Comparison of ENCODE assay signal across 21 cellular contexts in the genomic region with DNA sequence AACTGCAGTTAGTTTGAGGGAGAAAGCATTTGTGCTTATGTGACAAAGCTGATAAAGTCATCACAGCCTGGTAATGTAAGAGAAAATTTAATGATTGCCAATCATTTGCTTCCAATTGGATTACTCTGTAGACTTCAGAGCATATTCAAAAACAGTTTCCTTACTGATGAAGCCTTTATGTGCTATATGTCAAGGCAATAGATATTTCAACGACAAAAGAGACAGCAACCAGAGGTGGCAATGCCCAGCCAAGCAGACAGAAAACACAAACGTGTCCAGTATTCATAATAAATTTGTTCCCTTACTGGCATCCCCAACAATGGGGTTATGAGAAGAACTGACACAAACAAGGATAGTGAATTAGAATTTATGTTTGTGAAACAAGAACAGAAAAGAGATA.
DNase-seq lines count a peak whose midpoint lies in the region; ATAC-seq, FAIRE-seq and TF ChIP-seq lines count a peak whose summit lies in the region.
"Had no signal": no experiment of that assay in that cellular context is flagged by ENCODE, and none has a peak within 500 bp of the region (broad histone marks: within the 10 kb centered on the region; RNA-seq: fewer than 3 reads in every experiment).

No MANE protein-coding gene starts in this region.

- H4K5ac ChIP-seq in IMR-90 (ENCODE audit: low read depth, low read length), result no peak overlapping the region

- H3K4ac ChIP-seq in IMR-90 (ENCODE audit: low read depth, low read length), result no peak overlapping the region

- H3K56ac ChIP-seq in IMR-90 (ENCODE audit: extremely low read depth, insufficient read depth, low read length), result no peak overlapping the region

- 0 out of 2 replicates have a peak overlapping the region, but pooled peaks have one; percentile 35 for H2BK20ac ChIP-seq in IMR-90 (ENCODE audit: low read depth, low read length)

- H2AK5ac ChIP-seq in IMR-90 (ENCODE audit: low read depth, low read length), result no peak overlapping the region; the same call in 1 of the 2 replicates

- no peaks in the 10 kb centered on the region for H3K4me1 Mint-ChIP-seq in activated CD8-positive, alpha-beta T cell treated with anti-CD3 and anti-CD28 coated beads, Interleukin-2, amount 10 ng/mL, durations not matched to agents 7 days and 5 days (ENCODE audit: low read depth)
- H3K4me1 Mint-ChIP-seq: B cell had no signal

- no peak overlapping the region for H3K4me2 ChIP-seq in IMR-90 (ENCODE audit: low read depth, low read length)
- H3K4me2 ChIP-seq: A549; BLaER1 treated with 17β-estradiol and CSF1 and Interleukin-3, amounts not matched to agents 10 nM and 100 nM had no signal

- TF ChIP-seq RAD21 in IMR-90 (IDR thresholded peaks at IDR 0.05; ENCODE audit: low read length), result no peak

- no peak overlapping the region for H3K23ac ChIP-seq in IMR-90 (ENCODE audit: low read depth, low read length)

- no CpG with 5 or more reads among the region's 2 CpGs for WGBS in IMR-90 (ENCODE audit: extremely low coverage in 2 of 2, insufficient read length in 1 of 2), 2 experiments

- no peak overlapping the region for H3K27ac Mint-ChIP-seq in activated CD8-positive, alpha-beta T cell treated with anti-CD3 and anti-CD28 coated beads, Interleukin-2, amount 10 ng/mL, durations not matched to agents 7 days and 5 days
- H3K27ac Mint-ChIP-seq: B cell; CD4-positive, alpha-beta T cell; CD8-positive, alpha-beta T cell had no signal

- intact Hi-C loops in IMR-90 (cut with micrococcal nuclease), result loop anchor here (10.0 kb wide), 1 partner anchor 195 kb away; no protein-coding TSS in a partner anchor

- in situ Hi-C loops in IMR-90 (cut with MboI; ENCODE audit: low sequenced_read_pairs), result no loop called here

- no peaks in the 10 kb centered on the region for H3K9me1 ChIP-seq in IMR-90 (ENCODE audit: insufficient read depth, low read length)

- dilution Hi-C loops in IMR-90 (cut with HindIII; ENCODE audit: low sequenced_read_pairs, unreplicated experiment), result no loop called here

- H3K27ac ChIP-seq in IMR-90 (ENCODE audit: insufficient read depth, low read length), result no peak overlapping the region
- H3K27ac ChIP-seq: 22Rv1; A549; BLaER1 treated with 17β-estradiol and CSF1 and Interleukin-3, amounts not matched to agents 10 nM and 100 nM; C4-2B had no signal

- no peak overlapping the region for H2BK5ac ChIP-seq in IMR-90 (ENCODE audit: low read depth, low read length, poor library complexity, severe bottlenecking)

- no peaks in the 10 kb centered on the region for H4K20me1 ChIP-seq in IMR-90 (ENCODE audit: insufficient read depth, low read length)
- H4K20me1 ChIP-seq: BLaER1 treated with 17β-estradiol and CSF1 and Interleukin-3, amounts not matched to agents 10 nM and 100 nM had no signal

- H3K14ac ChIP-seq in IMR-90 (replicated peaks; ENCODE audit: low read depth, low read length), result 0 out of 2 replicates have a peak overlapping the region, but pooled peaks have one; percentile 45

- H2AK9ac ChIP-seq in IMR-90 (replicated peaks; ENCODE audit: low read depth, low read length, poor library complexity), result no peak overlapping the region

- DNase-seq in IMR-90 (no peak), bronchial epithelial cell (ENCODE audit: low read depth) (no peak), retina (peak; percentile 9)
- DNase-seq in activated CD8-positive, alpha-beta T cell treated with anti-CD3 and anti-CD28 coated beads, Interleukin-2, amount 10 ng/mL, durations not matched to agents 7 days and 5 days, result no peak
- DNase-seq: AML-193; Caco-2; Calu3; CD4-positive, alpha-beta T cell; CD8-positive, alpha-beta T cell; DMS79 treated with DMSO at 0.1 percent for 48 hours; GF-D8 had no signal

- H2AFZ ChIP-seq in IMR-90 (replicated peaks; ENCODE audit: low read length, poor library complexity), result no peak overlapping the region

- H4K8ac ChIP-seq in IMR-90 (ENCODE audit: low read depth in 2 of 2, low read length in 2 of 2), result no peak overlapping the region; a peak in 1 of 4 replicates

- H2BK15ac ChIP-seq in IMR-90 (ENCODE audit: low read depth, low read length), result no peak overlapping the region

- peak overlapping the region; percentile 52; the same call in 1 of the 2 replicates for H2BK120ac ChIP-seq in IMR-90 (ENCODE audit: low read depth, low read length)

- CTCF ChIA-PET in IMR-90 (lab: Yijun Ruan, JAX), result no interaction called here
- CTCF ChIA-PET in activated CD8-positive, alpha-beta T cell treated with anti-CD3 and anti-CD28 coated beads, Interleukin-2, amount 10 ng/mL, durations not matched to agents 7 days and 5 days (lab: Charles Lee), result no interaction called here

- H4K91ac ChIP-seq in IMR-90 (ENCODE audit: insufficient read depth, low read depth, low read length), result no peak overlapping the region

- H3K9me3 Mint-ChIP-seq in activated CD8-positive, alpha-beta T cell treated with anti-CD3 and anti-CD28 coated beads, Interleukin-2, amount 10 ng/mL, durations not matched to agents 7 days and 5 days (ENCODE audit: insufficient read depth), result peaks cover 25% of the 10 kb centered on the region

- no peaks in the 10 kb centered on the region for H3K79me1 ChIP-seq in IMR-90 (ENCODE audit: low read depth in 1 of 2, low read length in 2 of 2)

- TF ChIP-seq CTCF in IMR-90 (conservative IDR thresholded peaks at IDR 0.05; ENCODE audit: low read depth, low read length), result no peak
- no peak for TF ChIP-seq CTCF in bronchial epithelial cell (IDR thresholded peaks at IDR 0.05; ENCODE audit: insufficient read depth, low read length, severe bottlenecking)

- no peaks in the 10 kb centered on the region for H3K36me3 Mint-ChIP-seq in activated CD8-positive, alpha-beta T cell treated with anti-CD3 and anti-CD28 coated beads, Interleukin-2, amount 10 ng/mL, durations not matched to agents 7 days and 5 days (ENCODE audit: low read depth)
- H3K36me3 Mint-ChIP-seq: CD8-positive, alpha-beta T cell had no signal

- peak; percentile 18 for FAIRE-seq in bronchial epithelial cell (lab: Jason Lieb, UNC)
- FAIRE-seq: A549, D721Med, G401.6, GM12891, GM19239 had no signal

- H3K9me3 ChIP-seq in IMR-90 (ENCODE audit: control insufficient read depth, insufficient read depth, low read length), result no peaks in the 10 kb centered on the region
- H3K9me3 ChIP-seq: A549; BLaER1 treated with 17β-estradiol and CSF1 and Interleukin-3, amounts not matched to agents 10 nM and 100 nM; Caco-2 had no signal

- no peaks in the 10 kb centered on the region for H3K36me3 ChIP-seq in IMR-90 (ENCODE audit: control insufficient read depth, insufficient read depth, low read length)
- H3K36me3 ChIP-seq in bronchial epithelial cell (ENCODE audit: control insufficient read depth, insufficient read depth, low read length), result no peaks in the 10 kb centered on the region
- H3K36me3 ChIP-seq: BLaER1 treated with 17β-estradiol and CSF1 and Interleukin-3, amounts not matched to agents 10 nM and 100 nM had no signal

- BruUV-seq in IMR-90 (replicated peaks; lab: Mats Ljungman, UMichigan), result no TSS peak

- no peaks in the 10 kb centered on the region for H3K27me3 ChIP-seq in IMR-90 (ENCODE audit: control insufficient read depth, insufficient read depth, low read length)
- H3K27me3 ChIP-seq in bronchial epithelial cell (ENCODE audit: control insufficient read depth, insufficient read depth, low read length), result no peaks in the 10 kb centered on the region
- H3K27me3 ChIP-seq: BLaER1 treated with 17β-estradiol and CSF1 and Interleukin-3, amounts not matched to agents 10 nM and 100 nM had no signal

- POLR2A ChIA-PET in IMR-90 (lab: Charles Lee; ENCODE audit: unreplicated experiment), result no interaction called here
- POLR2A ChIA-PET in activated CD8-positive, alpha-beta T cell treated with anti-CD3 and anti-CD28 coated beads, Interleukin-2, amount 10 ng/mL, durations not matched to agents 7 days and 5 days (lab: Charles Lee), result no interaction called here

- ATAC-seq in IMR-90 (ENCODE audit: low read depth), result no peak
- no peak for ATAC-seq in activated CD8-positive, alpha-beta T cell treated with anti-CD3 and anti-CD28 coated beads, Interleukin-2, amount 10 ng/mL, durations not matched to agents 7 days and 5 days
- ATAC-seq in HG03565 (IDR thresholded peaks at IDR 0.05; ENCODE audit: unreplicated experiment), result no peak
- ATAC-seq: A549; CD8-positive, alpha-beta T cell had no signal

- H3K9ac ChIP-seq in IMR-90 (ENCODE audit: low read depth, low read length), result no peak overlapping the region
- H3K9ac ChIP-seq: BLaER1 treated with 17β-estradiol and CSF1 and Interleukin-3, amounts not matched to agents 10 nM and 100 nM had no signal

- no peaks in the 10 kb centered on the region for H3K27me3 Mint-ChIP-seq in activated CD8-positive, alpha-beta T cell treated with anti-CD3 and anti-CD28 coated beads, Interleukin-2, amount 10 ng/mL, durations not matched to agents 7 days and 5 days (ENCODE audit: low read depth)
- H3K27me3 Mint-ChIP-seq: B cell; CD4-positive, alpha-beta T cell had no signal

- no peak overlapping the region for H3K4me3 ChIP-seq in IMR-90 (ENCODE audit: insufficient read depth, low read depth, low read length)
- no peak overlapping the region for H3K4me3 ChIP-seq in bronchial epithelial cell (ENCODE audit: low read depth, low read length)
- H3K4me3 ChIP-seq: A549; BLaER1 treated with 17β-estradiol and CSF1 and Interleukin-3, amounts not matched to agents 10 nM and 100 nM had no signal

- H3K4me1 ChIP-seq in IMR-90 (ENCODE audit: control insufficient read depth, insufficient read depth, low read length), result no peaks in the 10 kb centered on the region; the same call in 1 of the 2 replicates
- H3K4me1 ChIP-seq: A549; BLaER1 treated with 17β-estradiol and CSF1 and Interleukin-3, amounts not matched to agents 10 nM and 100 nM; Caco-2 had no signal

- peak overlapping the region; percentile 39; the same call in 1 of the 2 replicates for H3K18ac ChIP-seq in IMR-90 (ENCODE audit: low read depth, low read length)

- H3K4me3 Mint-ChIP-seq in activated CD8-positive, alpha-beta T cell treated with anti-CD3 and anti-CD28 coated beads, Interleukin-2, amount 10 ng/mL, durations not matched to agents 7 days and 5 days, result no peak overlapping the region
- H3K4me3 Mint-ChIP-seq: B cell; CD4-positive, alpha-beta T cell; CD8-positive, alpha-beta T cell had no signal

- no peak for TF ChIP-seq POLR2A in IMR-90 (IDR thresholded peaks at IDR 0.05; ENCODE audit: low read depth, low read length)

TF ChIP-seq in IMR-90, 13 proteins besides CTCF, POLR2A, EP300 and RAD21 (continues in another document):
- no peak for TF ChIP-seq CHD1 (IDR thresholded peaks at IDR 0.05; ENCODE audit: low read depth, low read length)
- TF ChIP-seq MAZ (IDR thresholded peaks at IDR 0.05; ENCODE audit: borderline replicate concordance, low read depth, low read length), result no peak
- TF ChIP-seq RFX5 (IDR thresholded peaks at IDR 0.05; ENCODE audit: low read depth, low read length), result no peak
- no peak for TF ChIP-seq BHLHE40 (IDR thresholded peaks at IDR 0.05; ENCODE audit: low read depth, low read length)
- no peak for TF ChIP-seq NFE2L2 (IDR thresholded peaks at IDR 0.05; ENCODE audit: low read depth, low read length)
- no peak for TF ChIP-seq FOS (IDR thresholded peaks at IDR 0.05; ENCODE audit: low read depth, low read length)
- TF ChIP-seq SMC3 (IDR thresholded peaks at IDR 0.05; ENCODE audit: low read depth, low read length), result no peak
